1 cellular context compared by ENCODE assay signal in genomic region chr5:160353379-160353778, GRCh38.
TF ChIP-seq lines count a peak whose summit lies in the region.

No MANE protein-coding gene starts in this region.

TF ChIP-seq in GM12878, 131 proteins besides CTCF, POLR2A, EP300 and RAD21:
- TF ChIP-seq PKNOX1 (IDR thresholded peaks at IDR 0.05) (peak; percentile 85), KDM1A (IDR thresholded peaks at IDR 0.05; ENCODE audit: borderline replicate concordance) (no peak), PBX3 (IDR thresholded peaks at IDR 0.05; ENCODE audit: insufficient replicate concordance, low read depth, low read length) (peak; percentile 81)
